In the genomic region with DNA sequence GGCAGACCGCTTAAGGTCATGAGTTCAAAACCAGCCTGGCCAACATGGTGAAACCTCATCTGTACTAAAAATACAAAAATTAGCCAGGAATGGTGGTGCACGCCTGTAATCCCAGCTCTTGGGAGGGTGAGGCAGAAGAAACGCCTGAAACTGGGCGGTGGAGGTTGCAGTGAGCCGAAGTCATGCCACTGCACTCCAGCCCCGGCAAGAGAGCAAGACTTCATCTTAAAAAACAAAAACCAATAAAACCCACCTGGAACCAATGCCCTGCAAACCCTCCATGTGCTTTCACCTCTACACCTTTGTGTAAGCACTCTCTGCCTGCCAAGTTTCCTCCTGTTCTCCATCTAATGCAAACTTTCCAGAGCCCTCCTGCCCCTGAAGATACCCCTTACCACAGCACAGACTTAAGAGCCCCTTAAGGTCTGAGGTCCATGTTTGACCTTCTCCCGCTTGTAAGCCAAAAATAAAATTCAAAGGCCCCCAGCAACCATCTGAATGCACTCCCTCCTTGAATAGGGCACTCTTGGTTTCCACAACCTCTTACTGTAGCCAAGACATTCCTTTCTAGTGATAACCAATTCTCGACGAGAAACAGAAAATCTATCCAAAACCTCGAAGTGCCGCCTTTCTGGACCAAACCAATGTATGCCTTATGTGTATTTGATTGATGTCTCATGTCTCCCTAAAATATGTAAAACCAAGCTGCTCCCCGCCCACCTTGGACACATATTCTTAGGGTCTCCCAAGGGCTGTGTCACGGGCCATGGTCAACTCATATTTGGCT, we compare ENCODE assay signal across 1 cellular context.
TF ChIP-seq lines count a peak whose summit lies in the region.

No MANE protein-coding gene starts in this region.

TF ChIP-seq in HEK293T, 16 proteins besides CTCF, POLR2A, EP300 and RAD21 (continued from another document):
- no peak for TF ChIP-seq PKNOX1 (IDR thresholded peaks at IDR 0.05)
- TF ChIP-seq TARDBP (IDR thresholded peaks at IDR 0.05) = no peak
- no peak for TF ChIP-seq NFRKB (IDR thresholded peaks at IDR 0.05)
- TF ChIP-seq LEF1 (IDR thresholded peaks at IDR 0.05; ENCODE audit: borderline replicate concordance) = no peak
- TF ChIP-seq ZNF384 (IDR thresholded peaks at IDR 0.05) = no peak
- no peak for TF ChIP-seq FOXA1 (IDR thresholded peaks at IDR 0.05)
- no peak for TF ChIP-seq L3MBTL2 (conservative IDR thresholded peaks at IDR 0.05)
- TF ChIP-seq ARNT (IDR thresholded peaks at IDR 0.05) = no peak
